In the genomic region with DNA sequence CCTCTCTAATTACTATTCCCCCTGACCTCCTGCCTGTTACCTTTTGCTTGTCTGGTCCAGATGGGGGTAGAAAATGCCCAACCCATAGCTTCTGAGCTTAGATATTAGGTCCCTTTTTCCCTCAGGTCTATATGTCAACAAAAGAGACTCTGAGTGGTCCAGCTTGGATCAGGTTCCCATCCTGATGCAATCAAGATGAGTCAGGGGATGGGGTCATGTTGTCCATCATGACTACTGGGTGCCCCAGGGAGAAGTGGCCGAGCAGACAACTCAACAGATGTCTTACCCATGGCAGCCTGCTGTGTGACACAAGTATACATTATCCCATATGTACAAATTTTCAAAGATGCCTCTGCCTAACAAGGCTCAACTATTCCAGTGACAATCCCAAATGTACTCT, we compare ENCODE assay signal across 27 cellular contexts. TPM values are rescaled to one million over a fixed set of nuclear protein-coding genes. Genes with fewer than 3 reads are reported as not detected.
DNase-seq lines count a peak whose midpoint lies in the region; ATAC-seq, FAIRE-seq and TF ChIP-seq lines count a peak whose summit lies in the region.
"Had no signal": no experiment of that assay in that cellular context is flagged by ENCODE, and none has a peak within 500 bp of the region (broad histone marks: within the 10 kb centered on the region; RNA-seq: fewer than 3 reads in every experiment).

No MANE protein-coding gene starts in this region.

- no peak overlapping the region for H2BK20ac ChIP-seq in IMR-90 (ENCODE audit: low read depth, low read length)

- H3K4me3 Mint-ChIP-seq in astrocyte (ENCODE audit: unreplicated experiment) = no peak overlapping the region
- H3K4me3 Mint-ChIP-seq: central memory CD8-positive, alpha-beta T cell; neural crest cell; stimulated activated naive CD8-positive, alpha-beta T cell treated with anti-CD3 and anti-CD28 coated beads, Interleukin-15, amount 100 ng/mL, for 72 hours; T-helper 17 cell; type B pancreatic cell had no signal

- H3K14ac ChIP-seq in IMR-90 (replicated peaks; ENCODE audit: low read depth, low read length) = no peak overlapping the region

- H2AK5ac ChIP-seq in IMR-90 (ENCODE audit: low read depth, low read length) = peak overlapping the region; percentile 47; the same call in 1 of the 2 replicates

- no peak overlapping the region for H4K91ac ChIP-seq in IMR-90 (ENCODE audit: insufficient read depth, low read depth, low read length)

- in situ Hi-C loops in IMR-90 (cut with MboI; ENCODE audit: low sequenced_read_pairs) = no loop called here

- no peak overlapping the region for H2AFZ ChIP-seq in IMR-90 (replicated peaks; ENCODE audit: low read length, poor library complexity)
- H2AFZ ChIP-seq in astrocyte (ENCODE audit: low read depth, low read length) = no peak overlapping the region

- TF ChIP-seq POLR2A in IMR-90 (IDR thresholded peaks at IDR 0.05; ENCODE audit: low read depth, low read length) = no peak

- peak overlapping the region; percentile 47 for H2BK120ac ChIP-seq in IMR-90 (ENCODE audit: low read depth, low read length)

- H3K27me3 Mint-ChIP-seq in astrocyte (ENCODE audit: low read depth, unreplicated experiment) = peaks cover 10% of the 10 kb centered on the region
- H3K27me3 Mint-ChIP-seq: type B pancreatic cell had no signal

- H3K4me1 Mint-ChIP-seq in astrocyte (ENCODE audit: low read depth, unreplicated experiment) = peaks cover 12% of the 10 kb centered on the region
- H3K4me1 Mint-ChIP-seq: CD8-positive, alpha-beta memory T cell; central memory CD8-positive, alpha-beta T cell; neural crest cell had no signal

- FAIRE-seq in astrocyte (lab: Jason Lieb, UNC) = no peak
- FAIRE-seq: small intestine had no signal

- H3K9me3 Mint-ChIP-seq in astrocyte (ENCODE audit: unreplicated experiment) = peaks cover 6% of the 10 kb centered on the region
- H3K9me3 Mint-ChIP-seq: CD8-positive, alpha-beta memory T cell; central memory CD8-positive, alpha-beta T cell; neural crest cell; stimulated activated naive CD8-positive, alpha-beta T cell treated with anti-CD3 and anti-CD28 coated beads, Interleukin-15, amount 100 ng/mL, for 72 hours; type B pancreatic cell had no signal

- no peaks in the 10 kb centered on the region for H3K79me1 ChIP-seq in IMR-90 (ENCODE audit: low read depth in 1 of 2, low read length in 2 of 2)

- H3K9ac ChIP-seq in IMR-90 (ENCODE audit: low read depth, low read length) (no peak overlapping the region), astrocyte (ENCODE audit: low read length) (no peak overlapping the region)

- H3K56ac ChIP-seq in IMR-90 (ENCODE audit: extremely low read depth, insufficient read depth, low read length) = no peak overlapping the region

- H3K27ac ChIP-seq in IMR-90 (ENCODE audit: insufficient read depth, low read length) (no peak overlapping the region), astrocyte (ENCODE audit: low read depth, low read length) (no peak overlapping the region), lower lobe of right lung (no peak overlapping the region), left ventricle myocardium inferior (replicated peaks) (no peak overlapping the region), heart right ventricle (no peak overlapping the region)
- H3K27ac ChIP-seq: SJSA1, VCaP had no signal

- H3K4me1 ChIP-seq in IMR-90 (ENCODE audit: control insufficient read depth, insufficient read depth, low read length) = peaks cover 4% of the 10 kb centered on the region; the same call in 1 of the 2 replicates
- no peaks in the 10 kb centered on the region for H3K4me1 ChIP-seq in astrocyte (ENCODE audit: insufficient read depth, low read length)
- H3K4me1 ChIP-seq in lower lobe of right lung = no peaks in the 10 kb centered on the region
- peaks cover 39% of the 10 kb centered on the region for H3K4me1 ChIP-seq in left ventricle myocardium inferior
- peaks cover 0 to 55% (median 29%) of the 10 kb centered on the region in 9 donors for H3K4me1 ChIP-seq in heart right ventricle

- no peak overlapping the region for H2AK9ac ChIP-seq in IMR-90 (replicated peaks; ENCODE audit: low read depth, low read length, poor library complexity)

- H3K9me3 ChIP-seq in IMR-90 (ENCODE audit: control insufficient read depth, insufficient read depth, low read length) = no peaks in the 10 kb centered on the region
- no peaks in the 10 kb centered on the region for H3K9me3 ChIP-seq in astrocyte (ENCODE audit: insufficient read depth, low read depth, low read length)
- no peaks in the 10 kb centered on the region for H3K9me3 ChIP-seq in lower lobe of right lung
- H3K9me3 ChIP-seq in left ventricle myocardium inferior (replicated peaks) = no peaks in the 10 kb centered on the region
- H3K9me3 ChIP-seq in heart right ventricle = no peaks in the 10 kb centered on the region
- H3K9me3 ChIP-seq: mucosa of descending colon, SJSA1 had no signal

- intact Hi-C loops in IMR-90 (cut with micrococcal nuclease) = loop anchor here (2.0 kb wide), 1 partner anchor 20 kb away; no protein-coding TSS in a partner anchor
- intact Hi-C loops in lower lobe of right lung (cut with DNase I) = no loop called here
- intact Hi-C loops in left ventricle myocardium inferior (cut with micrococcal nuclease) = no loop called here
- intact Hi-C loops in heart right ventricle (cut with DNase I) = loop anchor here in 1 of 10 donors (10.0 kb wide), 1 partner anchor 64 kb away; no protein-coding TSS in a partner anchor

- peak overlapping the region; percentile 96 for H3K27ac Mint-ChIP-seq in astrocyte (ENCODE audit: unreplicated experiment)
- H3K27ac Mint-ChIP-seq: CD8-positive, alpha-beta memory T cell; progenitor cell of endocrine pancreas; T-helper 17 cell; type B pancreatic cell had no signal

- H3K27me3 ChIP-seq in IMR-90 (ENCODE audit: control insufficient read depth, insufficient read depth, low read length) (no peaks in the 10 kb centered on the region; the same call in none of the 2 replicates), astrocyte (ENCODE audit: insufficient read depth, low read length) (no peaks in the 10 kb centered on the region), lower lobe of right lung (ENCODE audit: low read depth) (no peaks in the 10 kb centered on the region), left ventricle myocardium inferior (ENCODE audit: low read depth) (no peaks in the 10 kb centered on the region), heart right ventricle (no peaks in the 10 kb centered on the region)
- H3K27me3 ChIP-seq: SJSA1 had no signal

- H3K36me3 ChIP-seq in IMR-90 (ENCODE audit: control insufficient read depth, insufficient read depth, low read length) (no peaks in the 10 kb centered on the region), astrocyte (ENCODE audit: insufficient read depth, low read length) (no peaks in the 10 kb centered on the region), lower lobe of right lung (no peaks in the 10 kb centered on the region), left ventricle myocardium inferior (no peaks in the 10 kb centered on the region), heart right ventricle (no peaks in the 10 kb centered on the region)
- H3K36me3 ChIP-seq: SJSA1 had no signal

- H3K36me3 Mint-ChIP-seq in astrocyte (ENCODE audit: low read depth, unreplicated experiment) = no peaks in the 10 kb centered on the region
- H3K36me3 Mint-ChIP-seq: CD8-positive, alpha-beta memory T cell; type B pancreatic cell had no signal

- peaks cover 3% of the 10 kb centered on the region; the same call in 1 of the 2 replicates for H3K9me1 ChIP-seq in IMR-90 (ENCODE audit: insufficient read depth, low read length)

- dilution Hi-C loops in IMR-90 (cut with HindIII; ENCODE audit: low sequenced_read_pairs, unreplicated experiment) = no loop called here

- BruUV-seq in IMR-90 (replicated peaks; lab: Mats Ljungman, UMichigan) = no TSS peak

- H2BK15ac ChIP-seq in IMR-90 (ENCODE audit: low read depth, low read length) = peak overlapping the region; percentile 17; the same call in 1 of the 3 replicates

- no peak for TF ChIP-seq RAD21 in IMR-90 (IDR thresholded peaks at IDR 0.05; ENCODE audit: low read length)

- H3K18ac ChIP-seq in IMR-90 (ENCODE audit: low read depth, low read length) = no peak overlapping the region

- no peaks in the 10 kb centered on the region for H4K20me1 ChIP-seq in IMR-90 (ENCODE audit: insufficient read depth, low read length)
- no peaks in the 10 kb centered on the region for H4K20me1 ChIP-seq in astrocyte (ENCODE audit: insufficient read depth, low read length)

- TF ChIP-seq CTCF in IMR-90 (conservative IDR thresholded peaks at IDR 0.05; ENCODE audit: low read depth, low read length) (no peak), astrocyte (IDR thresholded peaks at IDR 0.05; ENCODE audit: insufficient read depth, low read depth, low read length) (no peak), lower lobe of right lung (IDR thresholded peaks at IDR 0.05) (no peak), left ventricle myocardium inferior (IDR thresholded peaks at IDR 0.05; ENCODE audit: borderline replicate concordance) (no peak), heart right ventricle (IDR thresholded peaks at IDR 0.05) (no peak)

- no peak overlapping the region for H3K23ac ChIP-seq in IMR-90 (ENCODE audit: low read depth, low read length)

- H4K5ac ChIP-seq in IMR-90 (ENCODE audit: low read depth, low read length) = no peak overlapping the region

- peak; percentile 32 for ATAC-seq in IMR-90 (ENCODE audit: low read depth)
- no peak for ATAC-seq in lower lobe of right lung
- no peak for ATAC-seq in heart right ventricle
- ATAC-seq in HG03196 (IDR thresholded peaks at IDR 0.05; ENCODE audit: unreplicated experiment) = no peak
- ATAC-seq: HCT116, mucosa of descending colon, T-helper 17 cell had no signal

- H3K4me2 ChIP-seq in IMR-90 (ENCODE audit: low read depth, low read length) (no peak overlapping the region), astrocyte (ENCODE audit: low read length) (no peak overlapping the region)

- H3K4ac ChIP-seq in IMR-90 (ENCODE audit: low read depth, low read length) = 0 out of 2 replicates have a peak overlapping the region, but pooled peaks have one; percentile 33

- CTCF ChIA-PET in IMR-90 (lab: Yijun Ruan, JAX) = interaction anchor here (1.3 kb wide), 1 partner anchor 195 kb away, joined by 4 read pairs; no protein-coding TSS in a partner anchor

- H3K4me3 ChIP-seq in IMR-90 (ENCODE audit: insufficient read depth, low read depth, low read length) (no peak overlapping the region), astrocyte (ENCODE audit: insufficient read depth, low read depth, low read length) (no peak overlapping the region), lower lobe of right lung (no peak overlapping the region), left ventricle myocardium inferior (no peak overlapping the region), heart right ventricle (no peak overlapping the region)
- H3K4me3 ChIP-seq: mucosa of descending colon, SJSA1 had no signal

- H4K8ac ChIP-seq in IMR-90 (ENCODE audit: low read depth in 2 of 2, low read length in 2 of 2) = 0 out of 4 replicates have a peak overlapping the region, but pooled peaks of 1 of the 2 experiments have one; percentile 29

- no peaks in the 10 kb centered on the region for H3K79me2 ChIP-seq in astrocyte (ENCODE audit: insufficient read depth, low read length)

- POLR2A ChIA-PET in IMR-90 (lab: Charles Lee; ENCODE audit: unreplicated experiment) = no interaction called here

- no CpG with 5 or more reads among the region's 1 CpG for WGBS in IMR-90 (ENCODE audit: extremely low coverage in 2 of 2, insufficient read length in 1 of 2), 2 experiments
- WGBS in heart right ventricle, 2 donors = 75 to 76% methylated on average over 1 of the region's 1 CpG

- DNase-seq in EL (peak; percentile 59), IMR-90 (peak; percentile 71), astrocyte (ENCODE audit: low read depth) (no peak), iris pigment epithelial cell (ENCODE audit: low read depth) (peak; percentile 44), lower lobe of right lung (no peak), left ventricle myocardium inferior (no peak), heart right ventricle (no peak)
- DNase-seq: activated CD4-positive, alpha-beta T cell treated with anti-CD3 and anti-CD28 coated beads, Interleukin-2, amount 50 U/mL, for 48 hours; activated gamma-delta T cell; CD8-positive, alpha-beta memory T cell; DND-41; MM.1S; mucosa of descending colon; NCI-H1436 treated with DMSO at 0.1 percent for 48 hours; NCI-H82; small intestine; stimulated activated CD4-positive, alpha-beta T cell treated with anti-CD3 and anti-CD28 coated beads, Interleukin-4, amount 100 ng/mL, for 1 hour; stimulated activated naive CD8-positive, alpha-beta T cell treated with anti-CD3 and anti-CD28 coated beads, Interleukin-15, amount 100 ng/mL, for 72 hours; T-helper 17 cell had no signal

- H2BK5ac ChIP-seq in IMR-90 (ENCODE audit: low read depth, low read length, poor library complexity, severe bottlenecking) = no peak overlapping the region

RNA-seq across cellular contexts. Expression of a gene that starts 9.1 kb away (rescaled TPM):
- 5.2 and 5.6 TPM in 2 replicates for total RNA-seq in IMR-90 (2012; rRNA removed)
- 15.4 and 17.2 TPM in 2 replicates for polyA plus RNA-seq in IMR-90 (2012; rRNA removed)
- 11.0 and 13.8 TPM in 2 replicates for polyA plus RNA-seq in IMR-90 (2012; cell fraction: cytosol; rRNA removed)
- 8.9 TPM in 2 replicates for polyA plus RNA-seq in IMR-90 (2012; cell fraction: nucleus; rRNA removed; ENCODE audit: low replicate concordance)
- total RNA-seq in astrocyte = 15.8 and 20.3 TPM in 2 replicates
- 53.7 TPM for total RNA-seq in lower lobe of right lung
- total RNA-seq in left ventricle myocardium inferior = 227 TPM
- total RNA-seq in heart right ventricle = 100 to 1,000 TPM; 155 to 256 (median 215) TPM
- 10 to 100 TPM; 51.0 to 54.3 TPM for polyA plus RNA-seq in heart right ventricle

Comparison
In these comparisons a context has a peak if more than half of its experiments do, and no peak if none do; other contexts are left out.
1. DNase-seq: peak in EL (single experiment), IMR-90 (single experiment) and iris pigment epithelial cell (single experiment); none in astrocyte (single experiment), lower lobe of right lung (single experiment), left ventricle myocardium inferior (single experiment) and heart right ventricle (0 of 2).